19 cellular contexts compared by ENCODE assay signal in genomic region chr12:106386836-106387555, GRCh38. TPM values are rescaled to one million over a fixed set of nuclear protein-coding genes. Genes with fewer than 3 reads are reported as not detected.
DNase-seq lines count a peak whose midpoint lies in the region; ATAC-seq and TF ChIP-seq lines count a peak whose summit lies in the region.
"Had no signal": no experiment of that assay in that cellular context is flagged by ENCODE, and none has a peak within 500 bp of the region (broad histone marks: within the 10 kb centered on the region; RNA-seq: fewer than 3 reads in every experiment).

No MANE protein-coding gene starts in this region.

- no peak for TF ChIP-seq CTCF in fibroblast of mammary gland (conservative IDR thresholded peaks at IDR 0.05; ENCODE audit: control insufficient read depth, insufficient read depth, low read depth, low read length)
- TF ChIP-seq CTCF in osteoblast (IDR thresholded peaks at IDR 0.05; ENCODE audit: extremely low read depth, low read depth, low read length), result no peak
- TF ChIP-seq CTCF in thyroid gland (IDR thresholded peaks at IDR 0.05), result no peak

- peak; percentile 5 for DNase-seq in adipocyte (ENCODE audit: low read depth)
- peak; percentile 3 for DNase-seq in fibroblast of mammary gland (ENCODE audit: low read depth)
- DNase-seq in osteoblast (ENCODE audit: insufficient read length, low spot score, missing footprints), result peak; percentile 73
- no peak for DNase-seq in UCSD-AML1 (lab: John Stamatoyannopoulos, UW; ENCODE audit: unreplicated experiment)
- DNase-seq in thyroid gland, result no peak
- DNase-seq in activated CD4-positive, alpha-beta T cell treated with anti-CD3 and anti-CD28 coated beads, Interleukin-2, amount 50 U/mL, for 1 hour, result no peak
- DNase-seq: activated effector memory CD4-positive, alpha-beta T cell treated with anti-CD3 and anti-CD28 coated beads, Interleukin-2, amount 50 U/mL, for 16 hours; activated naive CD8-positive, alpha-beta T cell treated with anti-CD3 and anti-CD28 coated beads, Interleukin-2, amount 50 U/mL, for 24 hours; cortex of kidney; left lung; natural killer cell; Right ventricle myocardium superior; spleen; stimulated activated naive B cell treated with anti-CD40 and anti-IgM and Interleukin-4, amounts not matched to agents 10 μg/mL and 1 μg/mL and 100 μg/mL, for 72 hours had no signal

- no peaks in the 10 kb centered on the region for H4K20me1 ChIP-seq in BLaER1
- H4K20me1 ChIP-seq in osteoblast (ENCODE audit: insufficient read depth, low read length), result peaks cover 2% of the 10 kb centered on the region

- 91 to 93% methylated on average over 4 of the region's 4 CpGs for WGBS in thyroid gland, 2 donors

- intact Hi-C loops in thyroid gland (cut with DNase I), result loop anchor here (5.0 kb wide), 1 partner anchor 530 kb away; no protein-coding TSS in a partner anchor

- H3K9me3 ChIP-seq in BLaER1 (peaks cover 15% of the 10 kb centered on the region), adipocyte (ENCODE audit: control insufficient read depth, low read length) (peaks cover 8% of the 10 kb centered on the region), osteoblast (ENCODE audit: low read depth, low read length) (no peaks in the 10 kb centered on the region), thyroid gland (no peaks in the 10 kb centered on the region)
- H3K9me3 ChIP-seq: left lung, vagina had no signal

- H2AFZ ChIP-seq in osteoblast (ENCODE audit: low read length), result no peak overlapping the region
- H2AFZ ChIP-seq: PC-9 had no signal

- H3K9ac ChIP-seq in BLaER1 (no peak overlapping the region), adipocyte (ENCODE audit: low read length) (no peak overlapping the region)

- TF ChIP-seq POLR2A in thyroid gland (IDR thresholded peaks at IDR 0.05), result no peak

- H3K27ac ChIP-seq in BLaER1, result no peak overlapping the region
- H3K27ac ChIP-seq in osteoblast (ENCODE audit: low read depth, low read length), result no peak overlapping the region
- H3K27ac ChIP-seq in thyroid gland, result no peak overlapping the region
- H3K27ac ChIP-seq: breast epithelium, left lung, PC-9, spleen, vagina had no signal

- no peak overlapping the region for H3K4me3 ChIP-seq in BLaER1
- H3K4me3 ChIP-seq in adipocyte (ENCODE audit: low read length), result no peak overlapping the region
- no peak overlapping the region for H3K4me3 ChIP-seq in fibroblast of mammary gland (ENCODE audit: control insufficient read depth, low read depth, low read length)
- no peak overlapping the region for H3K4me3 ChIP-seq in osteoblast (ENCODE audit: insufficient read depth, low read length)
- H3K4me3 ChIP-seq in thyroid gland (replicated peaks in 1 of 3), result no peak overlapping the region
- H3K4me3 ChIP-seq: breast epithelium, left lung, PC-9, spleen, vagina had no signal

- H3K36me3 ChIP-seq in BLaER1 (peaks cover 24% of the 10 kb centered on the region), adipocyte (ENCODE audit: control insufficient read depth, insufficient read depth, low read length, severe bottlenecking) (peaks cover 24% of the 10 kb centered on the region), osteoblast (ENCODE audit: insufficient read depth, low read length) (peaks cover 23% of the 10 kb centered on the region), thyroid gland (peaks cover 0 to 8% of the 10 kb centered on the region in 2 donors)
- H3K36me3 ChIP-seq: breast epithelium had no signal

- H3K27me3 ChIP-seq in BLaER1, result no peaks in the 10 kb centered on the region
- no peaks in the 10 kb centered on the region for H3K27me3 ChIP-seq in adipocyte (replicated peaks; ENCODE audit: control insufficient read depth, insufficient read depth, low read length)
- H3K27me3 ChIP-seq in osteoblast (ENCODE audit: insufficient read depth, low read length), result no peaks in the 10 kb centered on the region
- no peaks in the 10 kb centered on the region for H3K27me3 ChIP-seq in thyroid gland
- H3K27me3 ChIP-seq: breast epithelium, left lung, spleen, vagina had no signal

- H3K79me2 ChIP-seq in osteoblast (ENCODE audit: insufficient read depth, low read length), result no peaks in the 10 kb centered on the region

- ATAC-seq in GM21526 (IDR thresholded peaks at IDR 0.05; ENCODE audit: low FRiP score, unreplicated experiment), result no peak
- ATAC-seq: activated naive CD8-positive, alpha-beta T cell treated with anti-CD3 and anti-CD28 coated beads, Interleukin-2, amount 50 U/mL, for 24 hours had no signal

- H3K4me2 ChIP-seq in BLaER1 (0 out of 2 replicates have a peak overlapping the region, but pooled peaks have one; percentile 16), osteoblast (ENCODE audit: insufficient read depth, low read length) (no peak overlapping the region)
- H3K4me2 ChIP-seq: PC-9 had no signal

- H3K4me1 ChIP-seq in BLaER1 (peaks cover 9% of the 10 kb centered on the region; the same call in 1 of the 2 replicates), adipocyte (ENCODE audit: control insufficient read depth, insufficient read depth, low read length) (peaks cover 3% of the 10 kb centered on the region), osteoblast (ENCODE audit: insufficient read depth, low read length) (peaks cover 5% of the 10 kb centered on the region), thyroid gland (no peaks in the 10 kb centered on the region)
- H3K4me1 ChIP-seq: breast epithelium, left lung, vagina had no signal

RNA-seq across cellular contexts. Expression of gene POLR3B, which starts 29.4 kb away (rescaled TPM):
- total RNA-seq in osteoblast (11.9 and 13.8 TPM in 2 replicates), thyroid gland (10 to 100 TPM in 3 of 4 donors, 1 to 10 TPM in 1; 6.0 to 13.8 (median 12.0) TPM)

Comparison
In these comparisons a context has a peak if more than half of its experiments do, and no peak if none do; other contexts are left out.
1. DNase-seq: peak in adipocyte (single experiment), fibroblast of mammary gland (single experiment) and osteoblast (single experiment); none in UCSD-AML1 (single experiment), thyroid gland (0 of 2) and activated CD4-positive, alpha-beta T cell treated with anti-CD3 and anti-CD28 coated beads, Interleukin-2, amount 50 U/mL, for 1 hour (single experiment).